Comparison of ENCODE assay signal across 8 cellular contexts in genomic region chr19:12723383-12723642, GRCh38. TPM values are rescaled to one million over a fixed set of nuclear protein-coding genes. Genes with fewer than 3 reads are reported as not detected.
DNase-seq lines count a peak whose midpoint lies in the region; ATAC-seq and TF ChIP-seq lines count a peak whose summit lies in the region.

No MANE protein-coding gene starts in this region.

- intact Hi-C loops in PC-3 (cut with micrococcal nuclease), result loop anchor here (1.0 kb wide), 1 partner anchor 10 kb away; no protein-coding TSS in a partner anchor

- BruUV-seq in PC-3 (replicated peaks; lab: Mats Ljungman, UMichigan), result TSS peak; percentile 49

- no peak for DNase-seq in PC-3
- DNase-seq in hypothalamus (lab: John Stamatoyannopoulos, UW), result no peak
- no peak for DNase-seq in DMS153 treated with DMSO at 0.1 percent for 48 hours (lab: John Stamatoyannopoulos, UW; ENCODE audit: unreplicated experiment)
- DNase-seq in kidney tubule cell (ENCODE audit: low spot score), result no peak
- DNase-seq in NCI-H446 treated with DMSO at 0.1 percent for 48 hours (lab: John Stamatoyannopoulos, UW), result no peak

- H3K9me3 ChIP-seq in PC-3 (ENCODE audit: low read length) (no peaks in the 10 kb centered on the region), endocrine pancreas (ENCODE audit: control insufficient read depth, low read length) (no peaks in the 10 kb centered on the region), parathyroid adenoma (ENCODE audit: control insufficient read depth, low read length) (no peaks in the 10 kb centered on the region)

- H3K9me2 ChIP-seq in PC-3 (replicated peaks; ENCODE audit: low read length), result no peaks in the 10 kb centered on the region

- peaks cover 16% of the 10 kb centered on the region for H3F3A ChIP-seq in PC-3 (ENCODE audit: low read length, unreplicated experiment)

- H3K79me2 ChIP-seq in PC-3 (ENCODE audit: low read length), result peaks cover 57% of the 10 kb centered on the region
- peaks cover 32% of the 10 kb centered on the region for H3K79me2 ChIP-seq in parathyroid adenoma

- H4K20me1 ChIP-seq in PC-3 (ENCODE audit: low read length), result peaks cover 19% of the 10 kb centered on the region; the same call in 1 of the 2 replicates

- peak overlapping the region; percentile 89 for H3K4me3 ChIP-seq in PC-3 (ENCODE audit: low read length)
- peak overlapping the region; percentile 79 for H3K4me3 ChIP-seq in endocrine pancreas (ENCODE audit: control insufficient read depth, insufficient read depth, low read length)
- peak overlapping the region; percentile 90 for H3K4me3 ChIP-seq in parathyroid adenoma (ENCODE audit: low read depth, low read length)

- ATAC-seq in GM18861 (IDR thresholded peaks at IDR 0.05; ENCODE audit: unreplicated experiment), result peak; percentile 10
- ATAC-seq in PC-3, result no peak; the same call in 1 of the 2 replicates

- H3K36me3 ChIP-seq in PC-3 (ENCODE audit: low read depth, low read length) (peaks cover 15% of the 10 kb centered on the region; the same call in 1 of the 2 replicates), endocrine pancreas (ENCODE audit: control insufficient read depth, insufficient read depth, low read length) (no peaks in the 10 kb centered on the region), parathyroid adenoma (ENCODE audit: control insufficient read depth, insufficient read depth, low read length) (no peaks in the 10 kb centered on the region)

- CTCF ChIA-PET in PC-3 (lab: Charles Lee), result interaction anchor here (1.1 kb wide), 1 partner anchor 34 kb away, joined by 5 read pairs; no protein-coding TSS in a partner anchor

- H3K4me2 ChIP-seq in PC-3 (ENCODE audit: low read length), result peak overlapping the region; percentile 94
- H3K4me2 ChIP-seq in parathyroid adenoma (ENCODE audit: low read length), result peak overlapping the region; percentile 99

- no peaks in the 10 kb centered on the region for H3K27me3 ChIP-seq in PC-3 (ENCODE audit: low read length)
- no peaks in the 10 kb centered on the region for H3K27me3 ChIP-seq in endocrine pancreas (ENCODE audit: control insufficient read depth, insufficient read depth, low read length)
- no peaks in the 10 kb centered on the region for H3K27me3 ChIP-seq in parathyroid adenoma (ENCODE audit: control insufficient read depth, insufficient read depth, low read length)

- POLR2A ChIA-PET in PC-3 (lab: Charles Lee; ENCODE audit: unreplicated experiment), result interaction anchor here (0.6 kb wide), 1 partner anchor 27 kb away, joined by 3 read pairs; no protein-coding TSS in a partner anchor

- peak overlapping the region; percentile 68 for H3K27ac ChIP-seq in PC-3 (ENCODE audit: low read length)
- H3K27ac ChIP-seq in parathyroid adenoma, result peak overlapping the region; percentile 86

- H3K4me1 ChIP-seq in PC-3 (ENCODE audit: insufficient read depth, low read length) (peaks cover 33% of the 10 kb centered on the region), endocrine pancreas (ENCODE audit: control insufficient read depth, insufficient read depth, low read length) (peaks cover 3% of the 10 kb centered on the region), parathyroid adenoma (peaks cover 13% of the 10 kb centered on the region)

- H3K9ac ChIP-seq in PC-3 (ENCODE audit: low read length) (peak overlapping the region; percentile 87), endocrine pancreas (ENCODE audit: control insufficient read depth, insufficient read depth, low read length) (peak overlapping the region; percentile 70), parathyroid adenoma (peak overlapping the region; percentile 24)

- H2AFZ ChIP-seq in PC-3 (ENCODE audit: low read length) (peak overlapping the region; percentile 80), parathyroid adenoma (peak overlapping the region; percentile 99)

- TF ChIP-seq CTCF in PC-3 (conservative IDR thresholded peaks at IDR 0.05; ENCODE audit: low read depth, low read length), result no peak
- no peak for TF ChIP-seq CTCF in parathyroid adenoma (IDR thresholded peaks at IDR 0.05)

RNA-seq across cellular contexts. Expression of gene TNPO2, which starts 0.4 kb away (rescaled TPM):
- total RNA-seq in PC-3 (2014; rRNA removed), result 50.6 and 73.3 TPM in 2 replicates

RNA-seq across cellular contexts. Expression of gene TRIR, which starts 11.2 kb away (rescaled TPM):
- 497 and 841 TPM in 2 replicates for total RNA-seq in PC-3 (2014; rRNA removed)

RNA-seq across cellular contexts. Expression of gene GET3, which starts 14.0 kb away (rescaled TPM):
- total RNA-seq in PC-3 (2014; rRNA removed), result 251 and 264 TPM in 2 replicates

RNA-seq across cellular contexts. Expression of gene FBXW9, which starts 26.9 kb away (rescaled TPM):
- total RNA-seq in PC-3 (2014; rRNA removed), result 27.5 and 34.6 TPM in 2 replicates

RNA-seq across cellular contexts. Expression of gene BEST2, which starts 28.3 kb away (rescaled TPM):
- 0.07 TPM in 1 of 2 replicates, not detected in the other for total RNA-seq in PC-3 (2014; rRNA removed)

Comparison
In these comparisons a context has a peak if more than half of its experiments do, and no peak if none do; other contexts are left out.
1. H3K9ac ChIP-seq: peak in every context shown above with its lines; median percentile 87 in PC-3; 70 in endocrine pancreas; 24 in parathyroid adenoma.